18 cellular contexts compared by ENCODE assay signal in the genomic region with DNA sequence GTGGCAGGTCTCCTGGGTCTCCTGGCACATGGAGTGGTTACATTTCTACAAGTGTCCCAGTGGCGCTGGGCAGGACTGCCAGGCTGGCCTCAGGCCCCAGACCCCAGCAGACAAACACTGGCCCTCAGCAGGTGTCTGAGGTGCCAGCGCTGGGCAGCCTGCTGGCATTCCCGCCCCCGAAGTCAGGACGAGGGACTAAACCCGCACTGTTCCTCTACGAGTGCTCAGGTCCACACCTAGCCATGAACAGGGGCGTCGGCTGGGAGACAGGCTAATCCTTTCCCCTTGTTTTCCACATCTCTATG. TPM values are rescaled to one million over a fixed set of nuclear protein-coding genes. Genes with fewer than 3 reads are reported as not detected.
DNase-seq lines count a peak whose midpoint lies in the region; ATAC-seq and TF ChIP-seq lines count a peak whose summit lies in the region.
"Had no signal": no experiment of that assay in that cellular context is flagged by ENCODE, and none has a peak within 500 bp of the region (broad histone marks: within the 10 kb centered on the region; RNA-seq: fewer than 3 reads in every experiment).

No MANE protein-coding gene starts in this region.

- H3K27me3 Mint-ChIP-seq in stimulated activated naive CD8-positive, alpha-beta T cell treated with anti-CD3 and anti-CD28 coated beads, Interleukin-15, amount 100 ng/mL, for 72 hours, result no peaks in the 10 kb centered on the region

- peaks cover 50% of the 10 kb centered on the region for H4K20me1 ChIP-seq in osteoblast (ENCODE audit: insufficient read depth, low read length)

- H3K4me3 ChIP-seq in esophagus muscularis mucosa (no peak overlapping the region), osteoblast (ENCODE audit: insufficient read depth, low read length) (no peak overlapping the region)

- H3K4me1 ChIP-seq in esophagus muscularis mucosa, result peaks cover 14 to 25% (median 19%) of the 10 kb centered on the region in 4 donors
- peaks cover 14% of the 10 kb centered on the region for H3K4me1 ChIP-seq in osteoblast (ENCODE audit: insufficient read depth, low read length)
- H3K4me1 ChIP-seq: Caco-2 had no signal

- H3K4me2 ChIP-seq in osteoblast (ENCODE audit: insufficient read depth, low read length), result no peak overlapping the region

- TF ChIP-seq EP300 in esophagus muscularis mucosa (IDR thresholded peaks at IDR 0.05), result no peak

- intact Hi-C loops in esophagus muscularis mucosa (cut with DNase I), result no loop called here

- WGBS in esophagus muscularis mucosa, result 98% methylated on average over 5 of the region's 9 CpGs

- H3K36me3 ChIP-seq in esophagus muscularis mucosa (peaks cover 0 to 3% (median 0%) of the 10 kb centered on the region in 4 donors), osteoblast (ENCODE audit: insufficient read depth, low read length) (no peaks in the 10 kb centered on the region)

- no peak overlapping the region for H3K4me3 Mint-ChIP-seq in stimulated activated naive CD8-positive, alpha-beta T cell treated with anti-CD3 and anti-CD28 coated beads, Interleukin-15, amount 100 ng/mL, for 72 hours
- H3K4me3 Mint-ChIP-seq: activated CD8-positive, alpha-beta memory T cell treated with anti-CD3 and anti-CD28 coated beads, Interleukin-2, amount 10 ng/mL, durations not matched to agents 7 days and 5 days; brain; dendritic cell treated with granulocyte-macrophage colony-stimulating factor and Interleukin-4, amounts not matched to agents 40 ng/mL and 50 ng/mL, for 4 days; neural crest cell; T-helper 17 cell had no signal

- H3K9me3 ChIP-seq in esophagus muscularis mucosa (no peaks in the 10 kb centered on the region), osteoblast (ENCODE audit: low read depth, low read length) (no peaks in the 10 kb centered on the region)
- H3K9me3 ChIP-seq: Caco-2 had no signal

- peaks cover 4% of the 10 kb centered on the region in 2 donors for H3K9me3 Mint-ChIP-seq in stimulated activated naive CD8-positive, alpha-beta T cell treated with anti-CD3 and anti-CD28 coated beads, Interleukin-15, amount 100 ng/mL, for 72 hours

- DNase-seq in stimulated activated naive CD8-positive, alpha-beta T cell treated with anti-CD3 and anti-CD28 coated beads, Interleukin-15, Interleukin-2, amounts not matched to agents 100 U/mL and 50 U/mL, for 24 hours, result peak; percentile 7
- no peak for DNase-seq in stimulated activated naive CD8-positive, alpha-beta T cell treated with anti-CD3 and anti-CD28 coated beads, Interleukin-15, amount 100 ng/mL, for 72 hours
- DNase-seq in esophagus muscularis mucosa (ENCODE audit: extremely low spot score) (peak; percentile 66), osteoblast (ENCODE audit: insufficient read length, low spot score, missing footprints) (peak; percentile 46), SHP77 (lab: John Stamatoyannopoulos, UW) (no peak)
- no peak for DNase-seq in activated naive CD4-positive, alpha-beta T cell treated with anti-CD3 and anti-CD28 coated beads, Interleukin-2, amount 50 U/mL, for 16 hours
- DNase-seq: activated naive CD4-positive, alpha-beta T cell; Caco-2; NCI-H1436 treated with DMSO at 0.1 percent for 48 hours; NCI-H345; SIG-M5 had no signal

- peaks cover 62% of the 10 kb centered on the region for H3K4me1 Mint-ChIP-seq in stimulated activated naive CD8-positive, alpha-beta T cell treated with anti-CD3 and anti-CD28 coated beads, Interleukin-15, amount 100 ng/mL, for 72 hours

- H3K27me3 ChIP-seq in esophagus muscularis mucosa, result no peaks in the 10 kb centered on the region
- H3K27me3 ChIP-seq in osteoblast (ENCODE audit: insufficient read depth, low read length), result no peaks in the 10 kb centered on the region

- H3K27ac ChIP-seq in esophagus muscularis mucosa (replicated peaks in 1 of 4) (no peak overlapping the region), osteoblast (ENCODE audit: low read depth, low read length) (no peak overlapping the region)

- peaks cover 15% of the 10 kb centered on the region for H3K79me2 ChIP-seq in osteoblast (ENCODE audit: insufficient read depth, low read length)

- no peak for TF ChIP-seq POLR2A in esophagus muscularis mucosa (IDR thresholded peaks at IDR 0.05; ENCODE audit: low read depth)

- no peak for ATAC-seq in stimulated activated naive CD8-positive, alpha-beta T cell treated with anti-CD3 and anti-CD28 coated beads, Interleukin-15, Interleukin-2, amounts not matched to agents 100 U/mL and 50 U/mL, for 24 hours
- no peak for ATAC-seq in stimulated activated naive CD8-positive, alpha-beta T cell treated with anti-CD3 and anti-CD28 coated beads, Interleukin-15, amount 100 ng/mL, for 72 hours
- ATAC-seq in HG03196 (IDR thresholded peaks at IDR 0.05; ENCODE audit: unreplicated experiment), result no peak
- ATAC-seq in HG03025 (IDR thresholded peaks at IDR 0.05; ENCODE audit: low FRiP score, unreplicated experiment), result no peak
- ATAC-seq: activated CD8-positive, alpha-beta memory T cell treated with anti-CD3 and anti-CD28 coated beads, Interleukin-2, amount 10 ng/mL, durations not matched to agents 7 days and 5 days; T-helper 17 cell had no signal

- H3K27ac Mint-ChIP-seq in stimulated activated naive CD8-positive, alpha-beta T cell treated with anti-CD3 and anti-CD28 coated beads, Interleukin-15, amount 100 ng/mL, for 72 hours, result no peak overlapping the region
- H3K27ac Mint-ChIP-seq: activated CD8-positive, alpha-beta memory T cell treated with anti-CD3 and anti-CD28 coated beads, Interleukin-2, amount 10 ng/mL, durations not matched to agents 7 days and 5 days; brain; dendritic cell treated with granulocyte-macrophage colony-stimulating factor and Interleukin-4, amounts not matched to agents 40 ng/mL and 50 ng/mL, for 4 days; T-helper 17 cell had no signal

- no peak for TF ChIP-seq CTCF in esophagus muscularis mucosa (IDR thresholded peaks at IDR 0.05)
- no peak for TF ChIP-seq CTCF in osteoblast (IDR thresholded peaks at IDR 0.05; ENCODE audit: extremely low read depth, low read depth, low read length)

- H2AFZ ChIP-seq in osteoblast (ENCODE audit: low read length), result no peak overlapping the region

RNA-seq across cellular contexts. Expression of gene SNED1, which starts 12.8 kb away (rescaled TPM):
- total RNA-seq in esophagus muscularis mucosa (10 to 100 TPM in 2 of 4 donors, 1 to 10 TPM in 2; 7.3 to 14.1 (median 11.6) TPM), osteoblast (94.8 and 127 TPM in 2 replicates)
- total RNA-seq: Caco-2 had no signal

Comparison
In these comparisons a context has a peak if more than half of its experiments do, and no peak if none do; other contexts are left out.
1. DNase-seq: peak in stimulated activated naive CD8-positive, alpha-beta T cell treated with anti-CD3 and anti-CD28 coated beads, Interleukin-15, Interleukin-2, amounts not matched to agents 100 U/mL and 50 U/mL, for 24 hours (single experiment), esophagus muscularis mucosa (single experiment) and osteoblast (single experiment); none in stimulated activated naive CD8-positive, alpha-beta T cell treated with anti-CD3 and anti-CD28 coated beads, Interleukin-15, amount 100 ng/mL, for 72 hours (0 of 2), SHP77 (0 of 2) and activated naive CD4-positive, alpha-beta T cell treated with anti-CD3 and anti-CD28 coated beads, Interleukin-2, amount 50 U/mL, for 16 hours (single experiment).